In genomic region chr20:6012166-6012565, GRCh38 we compare ENCODE assay signal across 15 cellular contexts. TPM values are rescaled to one million over a fixed set of nuclear protein-coding genes. Genes with fewer than 3 reads are reported as not detected.
"Had no signal": no experiment of that assay in that cellular context is flagged by ENCODE, and none has a peak within 500 bp of the region (broad histone marks: within the 10 kb centered on the region; RNA-seq: fewer than 3 reads in every experiment).

No MANE protein-coding gene starts in this region.

- H3K27me3 Mint-ChIP-seq: stimulated activated naive CD8-positive, alpha-beta T cell treated with anti-CD3 and anti-CD28 coated beads, Interleukin-15, amount 100 ng/mL, for 72 hours had no signal

- H3K9me3 ChIP-seq: adrenal gland, esophagus squamous epithelium, ovary, testis, upper lobe of right lung had no signal

- H3K27ac ChIP-seq: adrenal gland, esophagus squamous epithelium, ovary, testis, upper lobe of right lung had no signal

- ATAC-seq: activated CD4-positive, CD25-positive, alpha-beta regulatory T cell treated with anti-CD3 and anti-CD28 coated beads, Interleukin-2, amount 50 U/mL, for 24 hours; sciatic nerve; stimulated activated naive CD8-positive, alpha-beta T cell treated with anti-CD3 and anti-CD28 coated beads, Interleukin-15, amount 100 ng/mL, for 72 hours; upper lobe of right lung had no signal

- H3K27me3 ChIP-seq: adrenal gland, esophagus squamous epithelium, ovary, testis, upper lobe of right lung had no signal

- H3K36me3 ChIP-seq: ovary had no signal

- H3K9me3 Mint-ChIP-seq: stimulated activated naive CD8-positive, alpha-beta T cell treated with anti-CD3 and anti-CD28 coated beads, Interleukin-15, amount 100 ng/mL, for 72 hours had no signal

- H3K4me3 ChIP-seq: adrenal gland, esophagus squamous epithelium, ovary, testis, upper lobe of right lung had no signal

- H3K4me3 Mint-ChIP-seq: stimulated activated naive CD8-positive, alpha-beta T cell treated with anti-CD3 and anti-CD28 coated beads, Interleukin-15, amount 100 ng/mL, for 72 hours had no signal

- DNase-seq: activated naive CD4-positive, alpha-beta T cell; adrenal gland; cortex of kidney; effector CD4-positive, alpha-beta T cell; esophagus squamous epithelium; glutamatergic neuron; ovary; stimulated activated naive CD8-positive, alpha-beta T cell treated with anti-CD3 and anti-CD28 coated beads, Interleukin-15, amount 100 ng/mL, for 72 hours; T-helper 9 cell; testis; upper lobe of right lung had no signal

RNA-seq across cellular contexts. Expression of gene LRRN4, which starts 41.7 kb away (rescaled TPM):
- total RNA-seq: fibroblast of villous mesenchyme, pulmonary artery endothelial cell had no signal
